ENCODE assay signal across 2 cellular contexts in genomic region chr12:117119592-117120198, GRCh38.
TF ChIP-seq lines count a peak whose summit lies in the region.

No MANE protein-coding gene starts in this region.

TF ChIP-seq in IMR-90, 13 proteins besides CTCF, POLR2A, EP300 and RAD21:
- TF ChIP-seq USF2 (IDR thresholded peaks at IDR 0.05; ENCODE audit: low read depth, low read length) = no peak
- TF ChIP-seq SMC3 (IDR thresholded peaks at IDR 0.05; ENCODE audit: low read depth, low read length) = peak; percentile 43
- TF ChIP-seq ELK1 (IDR thresholded peaks at IDR 0.05; ENCODE audit: borderline replicate concordance, low read depth, low read length) = no peak
- no peak for TF ChIP-seq NFE2L2 (IDR thresholded peaks at IDR 0.05; ENCODE audit: low read depth, low read length)
- TF ChIP-seq MXI1 (IDR thresholded peaks at IDR 0.05; ENCODE audit: borderline replicate concordance, low read depth, low read length) = no peak

TF ChIP-seq in H1, 55 proteins besides CTCF, POLR2A, EP300 and RAD21:
- TF ChIP-seq SAP30 (IDR thresholded peaks at IDR 0.05; ENCODE audit: insufficient read depth, insufficient replicate concordance, low read length) (no peak), KDM4A (IDR thresholded peaks at IDR 0.05; ENCODE audit: low read depth, low read length, severe bottlenecking) (no peak), BRCA1 (IDR thresholded peaks at IDR 0.05; ENCODE audit: low read depth, low read length) (no peak), BACH1 (IDR thresholded peaks at IDR 0.05; ENCODE audit: low read length) (peak; percentile 32; the same call in 1 of the 2 replicates), HDAC2 (IDR thresholded peaks at IDR 0.05; ENCODE audit: borderline replicate concordance in 1 of 2, low read depth in 2 of 2, low read length in 2 of 2) (no peak), KDM1A (IDR thresholded peaks at IDR 0.05; ENCODE audit: borderline replicate concordance, low read length) (peak; percentile 73; the same call in 1 of the 2 replicates), ZNF274 (IDR thresholded peaks at IDR 0.05; ENCODE audit: borderline replicate concordance, extremely low read depth, low read length) (no peak), CTBP2 (IDR thresholded peaks at IDR 0.05; ENCODE audit: borderline replicate concordance, insufficient read depth, insufficient read length, low read length) (no peak)
